In the genomic region with DNA sequence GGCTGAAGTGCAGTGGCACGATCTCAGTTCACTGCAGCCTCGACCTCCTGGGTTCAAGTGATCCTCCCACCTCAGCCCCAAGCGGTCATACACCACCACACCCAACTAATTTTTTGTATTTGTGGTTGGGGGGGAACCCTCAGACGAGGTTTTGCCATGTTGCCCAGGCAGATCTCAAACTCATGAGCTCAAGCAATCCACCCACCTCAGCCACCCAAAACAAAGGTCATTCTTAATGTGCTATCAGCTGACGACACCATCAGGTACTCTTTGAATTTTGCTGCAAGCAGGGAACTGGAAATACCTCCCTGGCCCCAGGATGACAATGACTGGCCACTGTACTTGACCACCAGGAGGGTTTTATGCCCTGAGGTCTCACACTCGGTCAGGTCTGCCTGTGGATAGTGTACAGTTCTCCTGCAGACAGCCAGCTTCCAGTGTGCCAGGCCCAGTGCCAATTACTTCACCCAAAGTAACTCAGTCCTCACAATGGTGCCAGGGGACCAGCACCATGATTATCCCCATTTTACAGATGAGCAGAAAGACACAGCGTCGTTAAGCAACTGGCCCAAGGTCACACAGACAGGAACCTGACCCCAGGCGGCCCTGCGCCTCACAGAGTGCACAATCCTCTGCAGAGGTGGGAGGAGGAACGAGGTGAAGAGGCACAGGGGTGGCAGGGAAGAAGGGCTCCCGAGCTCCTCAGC, we compare ENCODE assay signal across 18 cellular contexts. TPM values are rescaled to one million over a fixed set of nuclear protein-coding genes. Genes with fewer than 3 reads are reported as not detected.
DNase-seq lines count a peak whose midpoint lies in the region; ATAC-seq, FAIRE-seq and TF ChIP-seq lines count a peak whose summit lies in the region.
"Had no signal": no experiment of that assay in that cellular context is flagged by ENCODE, and none has a peak within 500 bp of the region (broad histone marks: within the 10 kb centered on the region; RNA-seq: fewer than 3 reads in every experiment).

No MANE protein-coding gene starts in this region.

- H3K9me3 Mint-ChIP-seq in WTC11, result no peaks in the 10 kb centered on the region
- no peaks in the 10 kb centered on the region for H3K9me3 Mint-ChIP-seq in Calu3 (ENCODE audit: low read depth, unreplicated experiment)
- H3K9me3 Mint-ChIP-seq: activated CD4-positive, alpha-beta memory T cell treated with anti-CD3 and anti-CD28 coated beads for 36 hours; CD4-positive, alpha-beta memory T cell; H9; type B pancreatic cell had no signal

- TF ChIP-seq CTCF in WTC11 (IDR thresholded peaks at IDR 0.05), result no peak
- no peak for TF ChIP-seq CTCF in Calu3 (IDR thresholded peaks at IDR 0.05; ENCODE audit: unreplicated experiment)

- POLR2A ChIA-PET in WTC11 (lab: Charles Lee), result no interaction called here

- H3K36me3 Mint-ChIP-seq in WTC11, result no peaks in the 10 kb centered on the region; the same call in 1 of the 2 replicates
- H3K36me3 Mint-ChIP-seq in Calu3 (ENCODE audit: insufficient read depth, unreplicated experiment), result peaks cover 22% of the 10 kb centered on the region
- H3K36me3 Mint-ChIP-seq: activated CD4-positive, alpha-beta memory T cell treated with anti-CD3 and anti-CD28 coated beads for 36 hours; type B pancreatic cell had no signal

- ATAC-seq in WTC11, result no peak
- peak; percentile 24 for ATAC-seq in left colon
- ATAC-seq in stimulated activated naive CD8-positive, alpha-beta T cell treated with anti-CD3 and anti-CD28 coated beads, Interleukin-15, Interleukin-2, amounts not matched to agents 100 U/mL and 50 U/mL, for 24 hours, result peak; percentile 62
- ATAC-seq in GM19328 (IDR thresholded peaks at IDR 0.05; ENCODE audit: unreplicated experiment), result no peak
- no peak for ATAC-seq in SK-N-SH treated with all-trans-retinoic acid at 6 μM for 48 hours
- ATAC-seq: foreskin keratinocyte had no signal

- intact Hi-C loops in left colon (cut with DNase I, micrococcal nuclease) (no loop called here), Calu3 (cut with micrococcal nuclease; ENCODE audit: unreplicated experiment) (loop anchor here (2.0 kb wide), 1 partner anchor 28 kb away; no protein-coding TSS in a partner anchor)

- H3K4me1 Mint-ChIP-seq in WTC11 (peaks cover 27% of the 10 kb centered on the region), Calu3 (ENCODE audit: low read depth, unreplicated experiment) (peaks cover 40% of the 10 kb centered on the region)

- BruUV-seq in Calu3 (replicated peaks; lab: Mats Ljungman, UMichigan), result no TSS peak

- H3K27ac Mint-ChIP-seq in WTC11, result peak overlapping the region; percentile 93
- no peak overlapping the region for H3K27ac Mint-ChIP-seq in Calu3 (ENCODE audit: unreplicated experiment)
- H3K27ac Mint-ChIP-seq: activated CD4-positive, alpha-beta memory T cell treated with anti-CD3 and anti-CD28 coated beads for 36 hours; progenitor cell of endocrine pancreas; type B pancreatic cell had no signal

- H3K4me3 Mint-ChIP-seq in WTC11, result no peak overlapping the region
- H3K4me3 Mint-ChIP-seq in Calu3 (ENCODE audit: low read depth, unreplicated experiment), result no peak overlapping the region
- H3K4me3 Mint-ChIP-seq: activated CD4-positive, alpha-beta memory T cell treated with anti-CD3 and anti-CD28 coated beads for 36 hours; CD4-positive, alpha-beta memory T cell; H9; type B pancreatic cell had no signal

- CTCF ChIA-PET in WTC11 (lab: Charles Lee), result interaction anchor here (0.9 kb wide), 1 partner anchor 15 kb away, joined by 3 read pairs; no protein-coding TSS in a partner anchor
- CTCF ChIA-PET in Calu3 (lab: Charles Lee), result interaction anchor here (1.0 kb wide), 1 partner anchor 40 kb away, joined by 3 read pairs; no protein-coding TSS in a partner anchor

- H3K27me3 Mint-ChIP-seq in WTC11 (ENCODE audit: low read depth) (no peaks in the 10 kb centered on the region), Calu3 (ENCODE audit: unreplicated experiment) (no peaks in the 10 kb centered on the region)
- H3K27me3 Mint-ChIP-seq: activated CD4-positive, alpha-beta memory T cell treated with anti-CD3 and anti-CD28 coated beads for 36 hours; CD4-positive, alpha-beta memory T cell; progenitor cell of endocrine pancreas; type B pancreatic cell had no signal

- no peak for DNase-seq in GM18507 (ENCODE audit: extremely low spot score, insufficient read length, low read depth)
- DNase-seq in WTC11 (ENCODE audit: low spot score), result no peak
- no peak for DNase-seq in left colon
- peak; percentile 44 for DNase-seq in stimulated activated naive CD8-positive, alpha-beta T cell treated with anti-CD3 and anti-CD28 coated beads, Interleukin-15, Interleukin-2, amounts not matched to agents 100 U/mL and 50 U/mL, for 24 hours
- DNase-seq in Calu3, result no peak
- DNase-seq: activated CD4-positive, alpha-beta memory T cell treated with anti-CD3 and anti-CD28 coated beads for 36 hours; activated effector memory CD4-positive, alpha-beta T cell treated with Interleukin-2 at 50 U/mL for 16 hours; brain microvascular endothelial cell; CD4-positive, alpha-beta memory T cell; effector memory CD4-positive, alpha-beta T cell; foreskin keratinocyte; H9; NCI-H2029 treated with DMSO at 0.1 percent for 48 hours; T1000 had no signal

- FAIRE-seq in GM18507 (lab: Jason Lieb, UNC), result peak; percentile 81

TF ChIP-seq in WTC11, 78 proteins besides CTCF, POLR2A, EP300 and RAD21 (continues in another document):
- TF ChIP-seq SOX15 (CRISPR knock-in tag; IDR thresholded peaks at IDR 0.05), result no peak
- no peak for TF ChIP-seq NFATC4 (CRISPR knock-in tag; IDR thresholded peaks at IDR 0.05)
- TF ChIP-seq, protein P1, sequence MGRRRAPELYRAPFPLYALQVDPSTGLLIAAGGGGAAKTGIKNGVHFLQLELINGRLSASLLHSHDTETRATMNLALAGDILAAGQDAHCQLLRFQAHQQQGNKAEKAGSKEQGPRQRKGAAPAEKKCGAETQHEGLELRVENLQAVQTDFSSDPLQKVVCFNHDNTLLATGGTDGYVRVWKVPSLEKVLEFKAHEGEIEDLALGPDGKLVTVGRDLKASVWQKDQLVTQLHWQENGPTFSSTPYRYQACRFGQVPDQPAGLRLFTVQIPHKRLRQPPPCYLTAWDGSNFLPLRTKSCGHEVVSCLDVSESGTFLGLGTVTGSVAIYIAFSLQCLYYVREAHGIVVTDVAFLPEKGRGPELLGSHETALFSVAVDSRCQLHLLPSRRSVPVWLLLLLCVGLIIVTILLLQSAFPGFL (CRISPR knock-in tag; IDR thresholded peaks at IDR 0.05; ENCODE audit: borderline replicate concordance), result no peak
- TF ChIP-seq CREB1 (CRISPR knock-in tag; IDR thresholded peaks at IDR 0.05), result no peak
- no peak for TF ChIP-seq KAT7 (CRISPR knock-in tag; IDR thresholded peaks at IDR 0.05; ENCODE audit: borderline replicate concordance)
- TF ChIP-seq, protein P2, sequence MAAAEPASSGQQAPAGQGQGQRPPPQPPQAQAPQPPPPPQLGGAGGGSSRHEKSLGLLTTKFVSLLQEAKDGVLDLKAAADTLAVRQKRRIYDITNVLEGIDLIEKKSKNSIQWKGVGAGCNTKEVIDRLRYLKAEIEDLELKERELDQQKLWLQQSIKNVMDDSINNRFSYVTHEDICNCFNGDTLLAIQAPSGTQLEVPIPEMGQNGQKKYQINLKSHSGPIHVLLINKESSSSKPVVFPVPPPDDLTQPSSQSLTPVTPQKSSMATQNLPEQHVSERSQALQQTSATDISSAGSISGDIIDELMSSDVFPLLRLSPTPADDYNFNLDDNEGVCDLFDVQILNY (CRISPR knock-in tag; IDR thresholded peaks at IDR 0.05), result no peak
- TF ChIP-seq, protein P3, sequence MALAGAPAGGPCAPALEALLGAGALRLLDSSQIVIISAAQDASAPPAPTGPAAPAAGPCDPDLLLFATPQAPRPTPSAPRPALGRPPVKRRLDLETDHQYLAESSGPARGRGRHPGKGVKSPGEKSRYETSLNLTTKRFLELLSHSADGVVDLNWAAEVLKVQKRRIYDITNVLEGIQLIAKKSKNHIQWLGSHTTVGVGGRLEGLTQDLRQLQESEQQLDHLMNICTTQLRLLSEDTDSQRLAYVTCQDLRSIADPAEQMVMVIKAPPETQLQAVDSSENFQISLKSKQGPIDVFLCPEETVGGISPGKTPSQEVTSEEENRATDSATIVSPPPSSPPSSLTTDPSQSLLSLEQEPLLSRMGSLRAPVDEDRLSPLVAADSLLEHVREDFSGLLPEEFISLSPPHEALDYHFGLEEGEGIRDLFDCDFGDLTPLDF (CRISPR knock-in tag; IDR thresholded peaks at IDR 0.05), result no peak

TF ChIP-seq in SK-N-SH treated with all-trans-retinoic acid at 6 μM for 48 hours, 23 proteins besides CTCF, POLR2A, EP300 and RAD21 (continues in another document):
- TF ChIP-seq, protein P4, sequence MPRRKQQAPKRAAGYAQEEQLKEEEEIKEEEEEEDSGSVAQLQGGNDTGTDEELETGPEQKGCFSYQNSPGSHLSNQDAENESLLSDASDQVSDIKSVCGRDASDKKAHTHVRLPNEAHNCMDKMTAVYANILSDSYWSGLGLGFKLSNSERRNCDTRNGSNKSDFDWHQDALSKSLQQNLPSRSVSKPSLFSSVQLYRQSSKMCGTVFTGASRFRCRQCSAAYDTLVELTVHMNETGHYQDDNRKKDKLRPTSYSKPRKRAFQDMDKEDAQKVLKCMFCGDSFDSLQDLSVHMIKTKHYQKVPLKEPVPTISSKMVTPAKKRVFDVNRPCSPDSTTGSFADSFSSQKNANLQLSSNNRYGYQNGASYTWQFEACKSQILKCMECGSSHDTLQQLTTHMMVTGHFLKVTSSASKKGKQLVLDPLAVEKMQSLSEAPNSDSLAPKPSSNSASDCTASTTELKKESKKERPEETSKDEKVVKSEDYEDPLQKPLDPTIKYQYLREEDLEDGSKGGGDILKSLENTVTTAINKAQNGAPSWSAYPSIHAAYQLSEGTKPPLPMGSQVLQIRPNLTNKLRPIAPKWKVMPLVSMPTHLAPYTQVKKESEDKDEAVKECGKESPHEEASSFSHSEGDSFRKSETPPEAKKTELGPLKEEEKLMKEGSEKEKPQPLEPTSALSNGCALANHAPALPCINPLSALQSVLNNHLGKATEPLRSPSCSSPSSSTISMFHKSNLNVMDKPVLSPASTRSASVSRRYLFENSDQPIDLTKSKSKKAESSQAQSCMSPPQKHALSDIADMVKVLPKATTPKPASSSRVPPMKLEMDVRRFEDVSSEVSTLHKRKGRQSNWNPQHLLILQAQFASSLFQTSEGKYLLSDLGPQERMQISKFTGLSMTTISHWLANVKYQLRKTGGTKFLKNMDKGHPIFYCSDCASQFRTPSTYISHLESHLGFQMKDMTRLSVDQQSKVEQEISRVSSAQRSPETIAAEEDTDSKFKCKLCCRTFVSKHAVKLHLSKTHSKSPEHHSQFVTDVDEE (CRISPR knock-in tag; IDR thresholded peaks at IDR 0.05), result no peak

RNA-seq across cellular contexts. Expression of a gene that starts 42.9 kb away (rescaled TPM):
- total RNA-seq in WTC11 (2021), result 116 to 144 TPM (median 121 TPM) in 3 replicates
- total RNA-seq in left colon, result 100 to 1,000 TPM; 138 to 142 TPM
- 94.3 and 109 TPM in 2 replicates for total RNA-seq in Calu3 (2022)

Comparison
In these comparisons a context has a peak if more than half of its experiments do, and no peak if none do; other contexts are left out.
1. ATAC-seq: peak in left colon (single experiment) and stimulated activated naive CD8-positive, alpha-beta T cell treated with anti-CD3 and anti-CD28 coated beads, Interleukin-15, Interleukin-2, amounts not matched to agents 100 U/mL and 50 U/mL, for 24 hours (single experiment); none in WTC11 (single experiment), GM19328 (single experiment) and SK-N-SH treated with all-trans-retinoic acid at 6 μM for 48 hours (single experiment).